ENCODE assay signal across 17 cellular contexts in genomic region chr2:8281950-8282857, GRCh38.
DNase-seq lines count a peak whose midpoint lies in the region; ATAC-seq and TF ChIP-seq lines count a peak whose summit lies in the region.
"Had no signal": no experiment of that assay in that cellular context is flagged by ENCODE, and none has a peak within 500 bp of the region (broad histone marks: within the 10 kb centered on the region; RNA-seq: fewer than 3 reads in every experiment).

No MANE protein-coding gene starts in this region.

- TF ChIP-seq CTCF in neural crest cell (conservative IDR thresholded peaks at IDR 0.05) (no peak), MM.1S (IDR thresholded peaks at IDR 0.05; ENCODE audit: low read length) (no peak)

- DNase-seq in activated CD4-positive, alpha-beta T cell treated with anti-CD3 and anti-CD28 coated beads for 36 hours = no peak
- DNase-seq in activated CD4-positive, alpha-beta T cell treated with anti-CD3 and anti-CD28 coated beads for 4 hours = no peak
- DNase-seq in NCI-H82 (lab: John Stamatoyannopoulos, UW) (peak; percentile 86), neural crest cell (ENCODE audit: low read depth, low spot score) (no peak), GOT3 (lab: John Stamatoyannopoulos, UW) (no peak), MM.1S (no peak), GDM1 (lab: John Stamatoyannopoulos, UW) (no peak)
- no peak for DNase-seq in central memory CD8-positive, alpha-beta T cell (ENCODE audit: low spot score in 2 of 2)
- DNase-seq: EL, KG1, NCI-H2227 treated with DMSO at 0.1 percent for 48 hours, spleen had no signal

- peaks cover 11% of the 10 kb centered on the region for H3K4me1 ChIP-seq in MM.1S (ENCODE audit: low read length)

- no peak overlapping the region for H2AFZ ChIP-seq in MM.1S (ENCODE audit: low read length)
- H2AFZ ChIP-seq: parathyroid adenoma had no signal

- no peak overlapping the region for H3K27ac Mint-ChIP-seq in activated CD4-positive, alpha-beta T cell treated with anti-CD3 and anti-CD28 coated beads for 36 hours
- peak overlapping the region; percentile 85 for H3K27ac Mint-ChIP-seq in central memory CD8-positive, alpha-beta T cell (ENCODE audit: low read depth)
- H3K27ac Mint-ChIP-seq in neural crest cell (ENCODE audit: unreplicated experiment) = peak overlapping the region; percentile 4
- H3K27ac Mint-ChIP-seq: memory B cell had no signal

- no peaks in the 10 kb centered on the region for H3K36me3 Mint-ChIP-seq in activated CD4-positive, alpha-beta T cell treated with anti-CD3 and anti-CD28 coated beads for 36 hours (ENCODE audit: low read depth)
- peaks cover 2% of the 10 kb centered on the region for H3K36me3 Mint-ChIP-seq in central memory CD8-positive, alpha-beta T cell (ENCODE audit: insufficient read depth)
- no peaks in the 10 kb centered on the region for H3K36me3 Mint-ChIP-seq in neural crest cell (ENCODE audit: low read depth)
- H3K36me3 Mint-ChIP-seq: memory B cell had no signal

- peak overlapping the region; percentile 12 for H3K4me3 Mint-ChIP-seq in activated CD4-positive, alpha-beta T cell treated with anti-CD3 and anti-CD28 coated beads for 36 hours
- peak overlapping the region; percentile 78 for H3K4me3 Mint-ChIP-seq in central memory CD8-positive, alpha-beta T cell
- no peak overlapping the region for H3K4me3 Mint-ChIP-seq in neural crest cell
- H3K4me3 Mint-ChIP-seq: memory B cell had no signal

- no peaks in the 10 kb centered on the region for H3K9me3 Mint-ChIP-seq in activated CD4-positive, alpha-beta T cell treated with anti-CD3 and anti-CD28 coated beads for 36 hours (ENCODE audit: low read depth)
- H3K9me3 Mint-ChIP-seq in central memory CD8-positive, alpha-beta T cell = no peaks in the 10 kb centered on the region
- H3K9me3 Mint-ChIP-seq in neural crest cell = no peaks in the 10 kb centered on the region
- H3K9me3 Mint-ChIP-seq: memory B cell had no signal

- H3K27me3 Mint-ChIP-seq in activated CD4-positive, alpha-beta T cell treated with anti-CD3 and anti-CD28 coated beads for 36 hours = no peaks in the 10 kb centered on the region
- H3K27me3 Mint-ChIP-seq in central memory CD8-positive, alpha-beta T cell = no peaks in the 10 kb centered on the region
- no peaks in the 10 kb centered on the region for H3K27me3 Mint-ChIP-seq in neural crest cell (ENCODE audit: low read depth)

- POLR2A ChIA-PET in activated CD4-positive, alpha-beta T cell treated with anti-CD3 and anti-CD28 coated beads for 36 hours (lab: Charles Lee) = no interaction called here

- peaks cover 7% of the 10 kb centered on the region for H3K4me1 Mint-ChIP-seq in activated CD4-positive, alpha-beta T cell treated with anti-CD3 and anti-CD28 coated beads for 36 hours
- H3K4me1 Mint-ChIP-seq in central memory CD8-positive, alpha-beta T cell = peaks cover 30% of the 10 kb centered on the region
- peaks cover 11% of the 10 kb centered on the region for H3K4me1 Mint-ChIP-seq in neural crest cell
- H3K4me1 Mint-ChIP-seq: memory B cell had no signal

- H3K4me2 ChIP-seq in MM.1S (ENCODE audit: low read depth, low read length) = no peak overlapping the region

- no peaks in the 10 kb centered on the region for H3K27me3 ChIP-seq in MM.1S (replicated peaks; ENCODE audit: insufficient read depth, low read length)
- H3K27me3 ChIP-seq: SJSA1 had no signal

- H3F3A ChIP-seq in MM.1S (ENCODE audit: insufficient read depth, low read length) = peaks cover 13% of the 10 kb centered on the region

- intact Hi-C loops in activated CD4-positive, alpha-beta T cell treated with anti-CD3 and anti-CD28 coated beads for 36 hours (cut with DNase I, micrococcal nuclease) = no loop called here

- H3K9ac ChIP-seq in MM.1S (ENCODE audit: low read length) = no peak overlapping the region
- H3K9ac ChIP-seq: parathyroid adenoma had no signal

- no peaks in the 10 kb centered on the region for H3K36me3 ChIP-seq in MM.1S (replicated peaks; ENCODE audit: insufficient read depth, low read length)
- H3K36me3 ChIP-seq: SJSA1, spleen had no signal

- no peaks in the 10 kb centered on the region for H3K79me2 ChIP-seq in MM.1S (ENCODE audit: low read length)
- H3K79me2 ChIP-seq: parathyroid adenoma had no signal

- H3K27ac ChIP-seq in MM.1S (ENCODE audit: low read length) = no peak overlapping the region
- H3K27ac ChIP-seq: HL-60, parathyroid adenoma, SJSA1 had no signal

- H4K20me1 ChIP-seq in MM.1S (ENCODE audit: insufficient read depth, low read length) = no peaks in the 10 kb centered on the region

- H3K9me2 ChIP-seq in MM.1S (replicated peaks; ENCODE audit: insufficient read depth, low read length) = no peaks in the 10 kb centered on the region

- H3K4me3 ChIP-seq in MM.1S (ENCODE audit: low read length) = no peak overlapping the region
- H3K4me3 ChIP-seq: SJSA1 had no signal

- H3K9me3 ChIP-seq in MM.1S (replicated peaks; ENCODE audit: insufficient read depth, low read length) = no peaks in the 10 kb centered on the region
- H3K9me3 ChIP-seq: SJSA1, spleen had no signal

- CTCF ChIA-PET in activated CD4-positive, alpha-beta T cell treated with anti-CD3 and anti-CD28 coated beads for 36 hours (lab: Charles Lee) = no interaction called here

- peak; percentile 69 for ATAC-seq in activated CD4-positive, alpha-beta T cell treated with anti-CD3 and anti-CD28 coated beads for 36 hours
- peak; percentile 74 for ATAC-seq in central memory CD8-positive, alpha-beta T cell (replicated peaks; ENCODE audit: extremely low read depth, poor library complexity, severe bottlenecking)
- ATAC-seq: HCT116 had no signal
